ENCODE assay signal across 8 cellular contexts in genomic region chrX:132612990-132613564, GRCh38.
DNase-seq lines count a peak whose midpoint lies in the region; ATAC-seq and TF ChIP-seq lines count a peak whose summit lies in the region.

No MANE protein-coding gene starts in this region.

- TF ChIP-seq CTCF in CD14-positive monocyte (IDR thresholded peaks at IDR 0.05), result peak; percentile 51
- TF ChIP-seq CTCF in endodermal cell (conservative IDR thresholded peaks at IDR 0.05), result peak; percentile 96

- H3K4me1 ChIP-seq in endodermal cell (ENCODE audit: control insufficient read depth, insufficient read depth, low read length), result peaks cover 3% of the 10 kb centered on the region
- no peaks in the 10 kb centered on the region for H3K4me1 ChIP-seq in naive thymus-derived CD4-positive, alpha-beta T cell (ENCODE audit: control insufficient read depth in 2 of 2, insufficient read depth in 2 of 2, low read length in 2 of 2)

- H3K4me3 Mint-ChIP-seq in CD14-positive monocyte, result no peak overlapping the region
- no peak overlapping the region for H3K4me3 Mint-ChIP-seq in endodermal cell
- no peak overlapping the region for H3K4me3 Mint-ChIP-seq in naive thymus-derived CD4-positive, alpha-beta T cell

- no peaks in the 10 kb centered on the region for H3K9me3 ChIP-seq in endodermal cell (ENCODE audit: control insufficient read depth, low read length)
- no peaks in the 10 kb centered on the region for H3K9me3 ChIP-seq in naive thymus-derived CD4-positive, alpha-beta T cell (ENCODE audit: control insufficient read depth in 2 of 3, low read length in 3 of 3)

- H3K4me3 ChIP-seq in endodermal cell (ENCODE audit: low read length), result no peak overlapping the region
- no peak overlapping the region for H3K4me3 ChIP-seq in naive thymus-derived CD4-positive, alpha-beta T cell (ENCODE audit: low read length)

- WGBS in endodermal cell (ENCODE audit: insufficient coverage in 1 of 2, insufficient read length in 1 of 2), 2 experiments, result 19 to 46% methylated on average over 3 to 4 of the region's 7 CpGs

- H3K4me1 Mint-ChIP-seq in CD14-positive monocyte, result no peaks in the 10 kb centered on the region
- peaks cover 18% of the 10 kb centered on the region for H3K4me1 Mint-ChIP-seq in endodermal cell
- peaks cover 0 to 3% (median 0%) of the 10 kb centered on the region in 7 donors for H3K4me1 Mint-ChIP-seq in naive thymus-derived CD4-positive, alpha-beta T cell

- DNase-seq in CD14-positive monocyte (ENCODE audit: low spot score) (no peak), NCI-H2029 treated with DMSO at 0.1 percent for 48 hours (lab: John Stamatoyannopoulos, UW) (peak; percentile 32), endodermal cell (peak; percentile 76)
- DNase-seq in activated CD4-positive, alpha-beta T cell treated with anti-CD3 and anti-CD28 coated beads, Interleukin-2, amount 50 U/mL, for 1 hour, result peak; percentile 39
- DNase-seq in naive thymus-derived CD4-positive, alpha-beta T cell, result peak in 8 of 9 donors; percentile 7 to 46 (median 26)
- DNase-seq in central memory CD4-positive, alpha-beta T cell, result no peak

- H3K36me3 ChIP-seq in endodermal cell (ENCODE audit: control insufficient read depth, insufficient read depth, low read length), result no peaks in the 10 kb centered on the region
- H3K36me3 ChIP-seq in naive thymus-derived CD4-positive, alpha-beta T cell (ENCODE audit: control insufficient read depth in 2 of 3, insufficient read depth in 3 of 3, low read length in 3 of 3), result no peaks in the 10 kb centered on the region

- H3K9me3 Mint-ChIP-seq in CD14-positive monocyte, result peaks cover 0 to 1% (median 0%) of the 10 kb centered on the region in 7 donors
- H3K9me3 Mint-ChIP-seq in endodermal cell, result no peaks in the 10 kb centered on the region
- H3K9me3 Mint-ChIP-seq in naive thymus-derived CD4-positive, alpha-beta T cell, result no peaks in the 10 kb centered on the region

- H3K27ac Mint-ChIP-seq in CD14-positive monocyte (peak overlapping the region in 1 of 7 donors; percentile 27), endodermal cell (no peak overlapping the region)
- no peak overlapping the region for H3K27ac Mint-ChIP-seq in naive thymus-derived CD4-positive, alpha-beta T cell

- H3K36me3 Mint-ChIP-seq in CD14-positive monocyte, result no peaks in the 10 kb centered on the region
- no peaks in the 10 kb centered on the region for H3K36me3 Mint-ChIP-seq in endodermal cell (ENCODE audit: low read depth)
- H3K36me3 Mint-ChIP-seq in naive thymus-derived CD4-positive, alpha-beta T cell, result no peaks in the 10 kb centered on the region

- intact Hi-C loops in CD14-positive monocyte (cut with micrococcal nuclease), result loop anchor here in 1 of 2 donors (10.0 kb wide), 1 partner anchor 318 kb away; no protein-coding TSS in a partner anchor
- intact Hi-C loops in naive thymus-derived CD4-positive, alpha-beta T cell (cut with micrococcal nuclease), result loop anchor here (1.0 to 5.0 kb wide), 4 partner anchors 121 to 786 kb away; no protein-coding TSS in a partner anchor

- CTCF ChIA-PET in naive thymus-derived CD4-positive, alpha-beta T cell (lab: Charles Lee), result interaction anchor here (0.7 to 3.2 kb wide), 6 partner anchors 12 to 520 kb away, joined by 3 to 38 read pairs (median 3); no protein-coding TSS in a partner anchor

- ATAC-seq in GM19395 (IDR thresholded peaks at IDR 0.05; ENCODE audit: unreplicated experiment) (peak; percentile 59), GM19467 (IDR thresholded peaks at IDR 0.05; ENCODE audit: unreplicated experiment) (no peak)
- ATAC-seq in naive thymus-derived CD4-positive, alpha-beta T cell, result peak; percentile 67

- H3K27ac ChIP-seq in endodermal cell (ENCODE audit: low read depth, low read length), result no peak overlapping the region
- no peak overlapping the region for H3K27ac ChIP-seq in naive thymus-derived CD4-positive, alpha-beta T cell (ENCODE audit: low read depth, low read length)

- no peak overlapping the region for H3K9ac ChIP-seq in endodermal cell (ENCODE audit: extremely low read depth, low read length, poor library complexity, severe bottlenecking)

- H3K27me3 ChIP-seq in endodermal cell (ENCODE audit: control insufficient read depth, insufficient read depth, low read length, poor library complexity, severe bottlenecking), result no peaks in the 10 kb centered on the region
- H3K27me3 ChIP-seq in naive thymus-derived CD4-positive, alpha-beta T cell (ENCODE audit: control insufficient read depth in 2 of 2, insufficient read depth in 2 of 2, low read length in 2 of 2), result no peaks in the 10 kb centered on the region

- POLR2A ChIA-PET in naive thymus-derived CD4-positive, alpha-beta T cell (lab: Charles Lee), result interaction anchor here (1.1 kb wide), 1 partner anchor 10 kb away, joined by 3 read pairs; no protein-coding TSS in a partner anchor

- peaks cover 0 to 8% (median 3%) of the 10 kb centered on the region in 3 donors for H3K27me3 Mint-ChIP-seq in CD14-positive monocyte (ENCODE audit: low read depth in 3 of 3)
- H3K27me3 Mint-ChIP-seq in endodermal cell (ENCODE audit: insufficient read depth), result no peaks in the 10 kb centered on the region
- H3K27me3 Mint-ChIP-seq in naive thymus-derived CD4-positive, alpha-beta T cell, result peaks cover 0 to 3% (median 0%) of the 10 kb centered on the region in 5 donors

Comparison
In these comparisons a context has a peak if more than half of its experiments do, and no peak if none do; other contexts are left out.
1. DNase-seq: peak in NCI-H2029 treated with DMSO at 0.1 percent for 48 hours (single experiment), activated CD4-positive, alpha-beta T cell treated with anti-CD3 and anti-CD28 coated beads, Interleukin-2, amount 50 U/mL, for 1 hour (single experiment), endodermal cell (single experiment) and naive thymus-derived CD4-positive, alpha-beta T cell (8 of 9); none in CD14-positive monocyte (single experiment) and central memory CD4-positive, alpha-beta T cell (single experiment).